In the genomic region with DNA sequence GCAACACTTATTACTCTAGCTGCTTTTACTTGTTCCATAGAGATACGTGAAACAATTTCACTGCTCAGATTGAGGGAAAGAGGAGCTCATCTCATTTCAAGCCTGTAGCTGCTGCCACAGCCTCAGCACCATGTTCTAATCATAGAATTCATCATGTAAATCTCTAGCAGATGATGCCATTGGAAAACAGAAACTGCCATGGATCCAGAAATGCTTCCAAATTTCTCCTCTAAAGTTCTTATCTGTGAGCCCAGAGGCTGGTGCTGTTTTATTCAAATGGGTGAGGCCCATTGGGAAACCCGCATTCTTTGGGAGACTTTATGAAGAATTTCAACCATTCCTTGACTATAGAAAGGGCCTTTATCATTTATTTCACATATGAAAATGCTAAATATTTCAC, we compare ENCODE assay signal across 10 cellular contexts. TPM values are rescaled to one million over a fixed set of nuclear protein-coding genes. Genes with fewer than 3 reads are reported as not detected.
DNase-seq lines count a peak whose midpoint lies in the region; ATAC-seq and TF ChIP-seq lines count a peak whose summit lies in the region.
"Had no signal": no experiment of that assay in that cellular context is flagged by ENCODE, and none has a peak within 500 bp of the region (broad histone marks: within the 10 kb centered on the region; RNA-seq: fewer than 3 reads in every experiment).

No MANE protein-coding gene starts in this region.

- ATAC-seq in T-cell (replicated peaks in 1 of 4): no peak
- ATAC-seq in body of pancreas: no peak

- TF ChIP-seq POLR2A in body of pancreas (IDR thresholded peaks at IDR 0.05): no peak

- peak overlapping the region; percentile 81 for H3K4me2 ChIP-seq in skeletal muscle satellite cell (ENCODE audit: low read length)

- H3K4me1 Mint-ChIP-seq in T-cell: peaks cover 68 to 69% (median 68%) of the 10 kb centered on the region in 3 donors

- peaks cover 5% of the 10 kb centered on the region for H3K36me3 Mint-ChIP-seq in T-cell

- TF ChIP-seq CTCF in fibroblast of the aortic adventitia (IDR thresholded peaks at IDR 0.05; ENCODE audit: insufficient read depth, low read length) (no peak), body of pancreas (IDR thresholded peaks at IDR 0.05) (no peak)

- DNase-seq in HAP-1 (ENCODE audit: low spot score in 2 of 2) (no peak), T-cell (no peak), fibroblast of the aortic adventitia (ENCODE audit: low read depth) (peak; percentile 64), body of pancreas (no peak), NCI-H446 (lab: John Stamatoyannopoulos, UW) (no peak), retina (no peak), germinal center (ENCODE audit: low spot score) (no peak)
- DNase-seq: activated effector memory CD4-positive, alpha-beta T cell treated with Interleukin-2 at 50 U/mL for 16 hours; NCI-H1694 treated with DMSO at 0.1 percent for 48 hours had no signal

- H3K27me3 ChIP-seq in HAP-1 (ENCODE audit: low read depth): no peaks in the 10 kb centered on the region
- no peaks in the 10 kb centered on the region for H3K27me3 ChIP-seq in skeletal muscle satellite cell (ENCODE audit: control insufficient read depth, insufficient read depth, low read length)
- H3K27me3 ChIP-seq in body of pancreas: no peaks in the 10 kb centered on the region

- H3K4me3 Mint-ChIP-seq in T-cell: peak overlapping the region; percentile 94 to 98 (median 97)

- H3K9me3 Mint-ChIP-seq in T-cell: no peaks in the 10 kb centered on the region

- in situ Hi-C loops in HAP-1 (cut with MboI; ENCODE audit: low sequenced_read_pairs): no loop called here

- intact Hi-C loops in body of pancreas (cut with DNase I): no loop called here

- H3K4me3 ChIP-seq in HAP-1: peak overlapping the region; percentile 73
- peak overlapping the region; percentile 92 for H3K4me3 ChIP-seq in fibroblast of the aortic adventitia (ENCODE audit: low read depth, low read length)
- H3K4me3 ChIP-seq in skeletal muscle satellite cell (ENCODE audit: low read length): peak overlapping the region; percentile 98
- H3K4me3 ChIP-seq in body of pancreas: no peak overlapping the region

- no peaks in the 10 kb centered on the region for H3K27me3 Mint-ChIP-seq in T-cell

- whole genome bisulfite sequencing in body of pancreas, 2 donors: 78 to 89% methylated on average over 2 of the region's 2 CpGs

- H3K27ac ChIP-seq in body of pancreas: no peak overlapping the region

- H3K4me1 ChIP-seq in HAP-1 (peaks cover 27% of the 10 kb centered on the region), skeletal muscle satellite cell (ENCODE audit: control insufficient read depth, insufficient read depth, low read length) (peaks cover 34% of the 10 kb centered on the region), body of pancreas (peaks cover 28% of the 10 kb centered on the region)

- H3K27ac Mint-ChIP-seq in T-cell: peak overlapping the region; percentile 94

- CTCF ChIA-PET in T-cell (lab: Charles Lee): no interaction called here

- H3K36me3 ChIP-seq in HAP-1 (replicated peaks): no peaks in the 10 kb centered on the region
- H3K36me3 ChIP-seq in skeletal muscle satellite cell (ENCODE audit: insufficient read depth, low read length): peaks cover 62% of the 10 kb centered on the region
- no peaks in the 10 kb centered on the region for H3K36me3 ChIP-seq in body of pancreas (replicated peaks in 1 of 2; ENCODE audit: insufficient read depth in 1 of 2, low read depth in 2 of 2)

- POLR2A ChIA-PET in T-cell (lab: Charles Lee): interaction anchor here in 1 of 2 donors (0.7 to 1.0 kb wide), 2 partner anchors 13 to 1205 kb away, joined by 3 to 5 read pairs; no protein-coding TSS in a partner anchor

- H3K9me3 ChIP-seq in HAP-1: no peaks in the 10 kb centered on the region
- no peaks in the 10 kb centered on the region for H3K9me3 ChIP-seq in skeletal muscle satellite cell (replicated peaks; ENCODE audit: low read length)
- no peaks in the 10 kb centered on the region for H3K9me3 ChIP-seq in body of pancreas

- peak overlapping the region; percentile 96 for H3K9ac ChIP-seq in skeletal muscle satellite cell (ENCODE audit: low read depth, low read length)

RNA-seq across cellular contexts. Expression of a gene that starts 1.9 kb away (rescaled TPM):
- total RNA-seq in T-cell (10 to 100 TPM; 30.0 to 60.3 (median 37.6) TPM), fibroblast of the aortic adventitia (ENCODE audit: low replicate concordance) (30.5 and 34.7 TPM in 2 replicates), body of pancreas (1 to 10 TPM; 5.3 to 7.8 TPM)
- 4.6 and 14.9 TPM in 2 replicates for total RNA-seq in skeletal muscle satellite cell (2012; rRNA removed)

Comparison
In these comparisons a context has a peak if more than half of its experiments do, and no peak if none do; other contexts are left out.
1. H3K4me3 ChIP-seq: peak in HAP-1 (single experiment), fibroblast of the aortic adventitia (single experiment) and skeletal muscle satellite cell (single experiment); none in body of pancreas (0 of 2).